11 cellular contexts compared by ENCODE assay signal in genomic region chr17:38896373-38896954, GRCh38. TPM values are rescaled to one million over a fixed set of nuclear protein-coding genes. Genes with fewer than 3 reads are reported as not detected.
DNase-seq lines count a peak whose midpoint lies in the region; ATAC-seq, FAIRE-seq and TF ChIP-seq lines count a peak whose summit lies in the region.
"Had no signal": no experiment of that assay in that cellular context is flagged by ENCODE, and none has a peak within 500 bp of the region (broad histone marks: within the 10 kb centered on the region; RNA-seq: fewer than 3 reads in every experiment).

No MANE protein-coding gene starts in this region.

- TF ChIP-seq CTCF in HL-60 (IDR thresholded peaks at IDR 0.05; ENCODE audit: insufficient read depth, low read length), result no peak

- H3K36me3 ChIP-seq in small intestine (ENCODE audit: control insufficient read depth in 2 of 2, insufficient read depth in 2 of 2, low read length in 2 of 2), result peaks cover 10 to 13% of the 10 kb centered on the region in 2 donors

- peak overlapping the region; percentile 22 to 83 for H3K27ac Mint-ChIP-seq in activated naive CD4-positive, alpha-beta T cell treated with anti-CD3 and anti-CD28 coated beads, Interleukin-2, amount 50 U/mL, for 72 hours

- no peak for FAIRE-seq in small intestine (lab: Jason Lieb, UNC)
- FAIRE-seq: G401.6 had no signal

- no peak for DNase-seq in HL-60 (ENCODE audit: low read depth in 1 of 2, low spot score in 1 of 2)
- DNase-seq in activated naive CD4-positive, alpha-beta T cell treated with anti-CD3 and anti-CD28 coated beads, Interleukin-2, amount 50 U/mL, for 72 hours (ENCODE audit: low spot score in 2 of 2), result no peak
- peak; percentile 59 to 78 (median 73) for DNase-seq in right cardiac atrium
- no peak for DNase-seq in small intestine
- no peak for DNase-seq in activated T-cell treated with anti-CD3 and anti-CD28 coated beads, Interleukin-2, amount 50 U/mL, for 1 hour
- DNase-seq in NCI-H146 treated with DMSO at 0.1 percent for 48 hours (lab: John Stamatoyannopoulos, UW; ENCODE audit: unreplicated experiment), result no peak
- DNase-seq in COLO668 (lab: John Stamatoyannopoulos, UW; ENCODE audit: unreplicated experiment), result no peak
- DNase-seq: NCI-H1105 had no signal

- WGBS in right cardiac atrium, result 45% methylated on average over 13 of the region's 13 CpGs
- WGBS in small intestine, 3 donors, result 67 to 78% (median 77%) methylated on average over 13 of the region's 13 CpGs

- H3K27me3 ChIP-seq in HL-60 (ENCODE audit: insufficient read depth, poor library complexity, severe bottlenecking) (no peaks in the 10 kb centered on the region), right cardiac atrium (ENCODE audit: control insufficient read depth, insufficient read depth) (no peaks in the 10 kb centered on the region), small intestine (ENCODE audit: control insufficient read depth in 2 of 2, insufficient read depth in 2 of 2, low read length in 2 of 2) (no peaks in the 10 kb centered on the region)

- H3K4me1 ChIP-seq in right cardiac atrium (ENCODE audit: control insufficient read depth, insufficient read depth, low read length) (peaks cover 45% of the 10 kb centered on the region), small intestine (ENCODE audit: control insufficient read depth in 2 of 2, insufficient read depth in 1 of 2, low read depth in 1 of 2, low read length in 1 of 2) (peaks cover 11 to 31% of the 10 kb centered on the region in 2 donors)

- no peak for ATAC-seq in activated naive CD4-positive, alpha-beta T cell treated with anti-CD3 and anti-CD28 coated beads, Interleukin-2, amount 50 U/mL, for 72 hours
- ATAC-seq in right cardiac atrium (peak in 1 of 2 donors; percentile 3), HG02642 (IDR thresholded peaks at IDR 0.05; ENCODE audit: poor library complexity, unreplicated experiment) (no peak)

- intact Hi-C loops in right cardiac atrium (cut with DNase I), result no loop called here

- H3K36me3 Mint-ChIP-seq in activated naive CD4-positive, alpha-beta T cell treated with anti-CD3 and anti-CD28 coated beads, Interleukin-2, amount 50 U/mL, for 72 hours, result peaks cover 4 to 36% of the 10 kb centered on the region in 2 donors

- no peaks in the 10 kb centered on the region for H3K9me3 Mint-ChIP-seq in activated naive CD4-positive, alpha-beta T cell treated with anti-CD3 and anti-CD28 coated beads, Interleukin-2, amount 50 U/mL, for 72 hours

- H3K9me3 ChIP-seq in right cardiac atrium (ENCODE audit: control insufficient read depth, low read length), result no peaks in the 10 kb centered on the region
- no peaks in the 10 kb centered on the region for H3K9me3 ChIP-seq in small intestine (ENCODE audit: control insufficient read depth, low read depth)

- H3K4me3 ChIP-seq in HL-60 (replicated peaks; ENCODE audit: insufficient read depth, low read length) (no peak overlapping the region), right cardiac atrium (ENCODE audit: low read length) (no peak overlapping the region), small intestine (ENCODE audit: low read depth in 1 of 2, low read length in 2 of 2) (no peak overlapping the region)
- H3K4me3 ChIP-seq: SK-N-MC had no signal

- peak overlapping the region; percentile 96 for H3K27ac ChIP-seq in HL-60 (replicated peaks)
- peak overlapping the region; percentile 3 for H3K27ac ChIP-seq in right cardiac atrium (ENCODE audit: low read length)
- H3K27ac ChIP-seq in small intestine (ENCODE audit: low read depth in 1 of 2, low read length in 1 of 2), result peak overlapping the region; percentile 91
- H3K27ac ChIP-seq: SK-N-MC had no signal

RNA-seq across cellular contexts. Expression of gene LASP1, which starts 26.6 kb away (rescaled TPM):
- total RNA-seq in activated naive CD4-positive, alpha-beta T cell treated with anti-CD3 and anti-CD28 coated beads, Interleukin-2, amount 50 U/mL, for 72 hours, result 100 to 1,000 TPM; 141 to 185 TPM
- total RNA-seq in right cardiac atrium, result 10 to 100 TPM; 29.2 to 39.6 (median 35.8) TPM
- 23.8 TPM for polyA plus RNA-seq in right cardiac atrium
- polyA plus RNA-seq in small intestine, result 100 to 1,000 TPM; 152 to 257 (median 213) TPM

RNA-seq across cellular contexts. Expression of gene RPL23, which starts 42.9 kb away (rescaled TPM):
- 1,000 to 10,000 TPM; 1,602 to 2,658 TPM for total RNA-seq in activated naive CD4-positive, alpha-beta T cell treated with anti-CD3 and anti-CD28 coated beads, Interleukin-2, amount 50 U/mL, for 72 hours
- total RNA-seq in right cardiac atrium, result 100 to 1,000 TPM; 830 to 995 (median 880) TPM
- polyA plus RNA-seq in right cardiac atrium, result 1,847 TPM
- polyA plus RNA-seq in small intestine, result 1,000 to 10,000 TPM; 1,251 to 3,207 (median 2,524) TPM

Comparison
In these comparisons a context has a peak if more than half of its experiments do, and no peak if none do; other contexts are left out.
1. DNase-seq: peak in right cardiac atrium (3 of 3); none in HL-60 (0 of 2), activated naive CD4-positive, alpha-beta T cell treated with anti-CD3 and anti-CD28 coated beads, Interleukin-2, amount 50 U/mL, for 72 hours (0 of 2), small intestine (single experiment), activated T-cell treated with anti-CD3 and anti-CD28 coated beads, Interleukin-2, amount 50 U/mL, for 1 hour (single experiment), NCI-H146 treated with DMSO at 0.1 percent for 48 hours (single experiment) and COLO668 (single experiment).
2. H3K27ac ChIP-seq: peak in every context shown above with its lines; median percentile 96 in HL-60; 91 in small intestine; 3 in right cardiac atrium.